9 cellular contexts compared by ENCODE assay signal in the genomic region with DNA sequence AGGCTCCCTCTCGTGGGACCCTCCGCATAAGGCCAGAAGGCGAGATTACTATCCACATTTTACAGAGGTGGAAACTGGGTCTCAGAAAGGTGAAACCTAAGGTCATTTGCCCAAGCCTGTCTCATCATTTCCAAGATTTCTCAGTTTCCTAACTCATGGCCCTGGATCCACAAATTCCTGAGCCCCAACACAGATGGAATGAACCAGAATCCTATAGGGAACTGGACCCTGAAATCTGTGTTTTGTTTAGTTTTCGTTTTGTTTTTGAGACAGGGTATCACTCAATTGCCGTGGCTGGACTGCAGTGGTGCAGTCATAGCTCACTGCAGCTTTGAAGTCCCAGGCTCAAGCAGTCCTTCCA. TPM values are rescaled to one million over a fixed set of nuclear protein-coding genes. Genes with fewer than 3 reads are reported as not detected.
DNase-seq lines count a peak whose midpoint lies in the region; ATAC-seq and TF ChIP-seq lines count a peak whose summit lies in the region.
"Had no signal": no experiment of that assay in that cellular context is flagged by ENCODE, and none has a peak within 500 bp of the region (broad histone marks: within the 10 kb centered on the region; RNA-seq: fewer than 3 reads in every experiment).

No MANE protein-coding gene starts in this region.

- TF ChIP-seq RAD21 in SK-N-SH (IDR thresholded peaks at IDR 0.05; ENCODE audit: low read length), result no peak

- no peaks in the 10 kb centered on the region for H3F3A ChIP-seq in SK-N-SH (replicated peaks; ENCODE audit: insufficient read depth)

- CTCF ChIA-PET in SK-N-SH (lab: Yijun Ruan, JAX) (interaction anchor here (1.7 to 3.5 kb wide), 3 partner anchors 50 to 66 kb away, joined by 4 to 14 read pairs (median 6); no protein-coding TSS in a partner anchor), activated B cell treated with CpG ODN at 0.5 μM for 24 hours (lab: Charles Lee) (no interaction called here)

- H2AFZ ChIP-seq in SK-N-SH (ENCODE audit: low read depth), result no peak overlapping the region
- no peak overlapping the region for H2AFZ ChIP-seq in hepatocyte

- POLR2A ChIA-PET in SK-N-SH (lab: Yijun Ruan, JAX), result no interaction called here
- POLR2A ChIA-PET in activated B cell treated with CpG ODN at 0.5 μM for 24 hours (lab: Charles Lee), result interaction anchor here (1.4 to 7.9 kb wide), 7 partner anchors 8 to 227 kb away, joined by 5 to 176 read pairs (median 7); a partner anchor contains a TSS

- H3K9me3 Mint-ChIP-seq in activated B cell treated with CpG ODN at 0.5 μM for 24 hours, result no peaks in the 10 kb centered on the region
- H3K9me3 Mint-ChIP-seq in stimulated activated memory B cell treated with anti-CD40 and anti-IgM and Interleukin-4, amounts not matched to agents 10 μg/mL and 1 μg/mL and 100 μg/mL, for 72 hours, result peaks cover 2% of the 10 kb centered on the region

- H4K20me1 ChIP-seq in SK-N-SH (ENCODE audit: insufficient read depth), result no peaks in the 10 kb centered on the region
- H4K20me1 ChIP-seq in hepatocyte (ENCODE audit: insufficient read depth, poor library complexity, severe bottlenecking), result no peaks in the 10 kb centered on the region

- no peak for TF ChIP-seq EP300 in SK-N-SH (IDR thresholded peaks at IDR 0.05; ENCODE audit: borderline replicate concordance in 1 of 2, low read depth in 1 of 2, low read length in 1 of 2)

- 66% methylated on average over 5 of the region's 5 CpGs for WGBS in SK-N-SH (ENCODE audit: low lambda C conversion rate)
- 82% methylated on average over 5 of the region's 5 CpGs for WGBS in hepatocyte (ENCODE audit: low lambda C conversion rate, missing lambda C conversion rate)

- no peaks in the 10 kb centered on the region for H3K9me2 ChIP-seq in SK-N-SH
- H3K9me2 ChIP-seq in hepatocyte (replicated peaks; ENCODE audit: insufficient read depth), result no peaks in the 10 kb centered on the region

- no peak for ATAC-seq in SK-N-SH treated with all-trans-retinoic acid at 6 μM for 48 hours
- no peak for ATAC-seq in activated B cell treated with CpG ODN at 0.5 μM for 24 hours (ENCODE audit: low read depth)
- no peak for ATAC-seq in stimulated activated memory B cell treated with anti-CD40 and anti-IgM and Interleukin-4, amounts not matched to agents 10 μg/mL and 1 μg/mL and 100 μg/mL, for 72 hours
- ATAC-seq in GM18870 (IDR thresholded peaks at IDR 0.05; ENCODE audit: unreplicated experiment), result no peak

- H3K4me3 Mint-ChIP-seq in activated B cell treated with CpG ODN at 0.5 μM for 24 hours, result peak overlapping the region; percentile 74
- peak overlapping the region; percentile 58 for H3K4me3 Mint-ChIP-seq in stimulated activated memory B cell treated with anti-CD40 and anti-IgM and Interleukin-4, amounts not matched to agents 10 μg/mL and 1 μg/mL and 100 μg/mL, for 72 hours

- H3K4me2 ChIP-seq in SK-N-SH, result peak overlapping the region; percentile 29; the same call in 1 of the 2 replicates
- peak overlapping the region; percentile 82 for H3K4me2 ChIP-seq in hepatocyte

- no peak overlapping the region for H3K9ac ChIP-seq in SK-N-SH

- H3K27ac ChIP-seq in SK-N-SH (ENCODE audit: low read depth in 2 of 2, low read length in 1 of 2), result no peak overlapping the region
- no peak overlapping the region for H3K27ac ChIP-seq in hepatocyte
- H3K27ac ChIP-seq in effector memory CD4-positive, alpha-beta T cell (ENCODE audit: insufficient read depth, low read length, poor library complexity, severe bottlenecking), result no peak overlapping the region
- H3K27ac ChIP-seq: 22Rv1 had no signal

- no peak for TF ChIP-seq CTCF in SK-N-SH (IDR thresholded peaks at IDR 0.05)
- TF ChIP-seq CTCF in activated B cell treated with CpG ODN at 0.5 μM for 24 hours (IDR thresholded peaks at IDR 0.05), result no peak
- TF ChIP-seq CTCF in hepatocyte (IDR thresholded peaks at IDR 0.05; ENCODE audit: poor library complexity), result no peak

- H3K27ac Mint-ChIP-seq in activated B cell treated with CpG ODN at 0.5 μM for 24 hours, result peak overlapping the region; percentile 65
- peak overlapping the region; percentile 90 for H3K27ac Mint-ChIP-seq in stimulated activated memory B cell treated with anti-CD40 and anti-IgM and Interleukin-4, amounts not matched to agents 10 μg/mL and 1 μg/mL and 100 μg/mL, for 72 hours

- H3K27me3 ChIP-seq in SK-N-SH (ENCODE audit: insufficient read depth) (no peaks in the 10 kb centered on the region; the same call in 1 of the 2 replicates), hepatocyte (peaks cover 11% of the 10 kb centered on the region)
- no peaks in the 10 kb centered on the region for H3K27me3 ChIP-seq in effector memory CD4-positive, alpha-beta T cell (replicated peaks; ENCODE audit: control insufficient read depth, insufficient read depth, low read length, poor library complexity, severe bottlenecking)

- peaks cover 11% of the 10 kb centered on the region for H3K36me3 Mint-ChIP-seq in activated B cell treated with CpG ODN at 0.5 μM for 24 hours (ENCODE audit: low read depth)
- H3K36me3 Mint-ChIP-seq in stimulated activated memory B cell treated with anti-CD40 and anti-IgM and Interleukin-4, amounts not matched to agents 10 μg/mL and 1 μg/mL and 100 μg/mL, for 72 hours, result peaks cover 17% of the 10 kb centered on the region

- H3K27me3 Mint-ChIP-seq in activated B cell treated with CpG ODN at 0.5 μM for 24 hours, result no peaks in the 10 kb centered on the region
- no peaks in the 10 kb centered on the region for H3K27me3 Mint-ChIP-seq in stimulated activated memory B cell treated with anti-CD40 and anti-IgM and Interleukin-4, amounts not matched to agents 10 μg/mL and 1 μg/mL and 100 μg/mL, for 72 hours

- intact Hi-C loops in activated B cell treated with CpG ODN at 0.5 μM for 24 hours (cut with micrococcal nuclease), result no loop called here

- no peak for DNase-seq in SK-N-SH
- DNase-seq in activated B cell treated with CpG ODN at 0.5 μM for 24 hours, result no peak
- no peak for DNase-seq in hepatocyte (ENCODE audit: low spot score)
- DNase-seq in activated CD4-positive, CD25-positive, alpha-beta regulatory T cell (lab: John Stamatoyannopoulos, UW), result no peak
- no peak for DNase-seq in effector memory CD4-positive, alpha-beta T cell

- peaks cover 46% of the 10 kb centered on the region for H3K4me1 Mint-ChIP-seq in activated B cell treated with CpG ODN at 0.5 μM for 24 hours
- H3K4me1 Mint-ChIP-seq in stimulated activated memory B cell treated with anti-CD40 and anti-IgM and Interleukin-4, amounts not matched to agents 10 μg/mL and 1 μg/mL and 100 μg/mL, for 72 hours, result peaks cover 48% of the 10 kb centered on the region

- peaks cover 0 to 5% of the 10 kb centered on the region in 2 experiments; a peak in 1 of 4 replicates for H3K4me1 ChIP-seq in SK-N-SH (ENCODE audit: control insufficient read depth in 1 of 2, insufficient read depth in 2 of 2, low read depth in 1 of 2, low read length in 1 of 2)
- H3K4me1 ChIP-seq in hepatocyte (ENCODE audit: insufficient read depth), result peaks cover 3% of the 10 kb centered on the region
- H3K4me1 ChIP-seq in effector memory CD4-positive, alpha-beta T cell (ENCODE audit: control insufficient read depth, insufficient read depth, low read length, poor library complexity, severe bottlenecking), result peaks cover 9% of the 10 kb centered on the region

- H3K36me3 ChIP-seq in SK-N-SH (replicated peaks in 1 of 2; ENCODE audit: control insufficient read depth in 1 of 2, insufficient read depth in 2 of 2, low read length in 1 of 2), result no peaks in the 10 kb centered on the region
- H3K36me3 ChIP-seq in hepatocyte (replicated peaks; ENCODE audit: insufficient read depth, low read depth), result no peaks in the 10 kb centered on the region
- no peaks in the 10 kb centered on the region for H3K36me3 ChIP-seq in effector memory CD4-positive, alpha-beta T cell (ENCODE audit: control insufficient read depth, insufficient read depth, low read length)

- peak overlapping the region in 1 of 2 experiments; percentile 45; a peak in 2 of 4 replicates for H3K4me3 ChIP-seq in SK-N-SH (ENCODE audit: low read depth in 2 of 2, low read length in 1 of 2)
- H3K4me3 ChIP-seq in hepatocyte, result no peak overlapping the region
- no peak overlapping the region for H3K4me3 ChIP-seq in effector memory CD4-positive, alpha-beta T cell (ENCODE audit: insufficient read depth, low read depth, low read length, poor library complexity, severe bottlenecking)

- H3K9me3 ChIP-seq in SK-N-SH (no peaks in the 10 kb centered on the region), hepatocyte (ENCODE audit: low read depth) (no peaks in the 10 kb centered on the region)
- H3K9me3 ChIP-seq in effector memory CD4-positive, alpha-beta T cell (ENCODE audit: control insufficient read depth, low read length), result no peaks in the 10 kb centered on the region

- H3K79me2 ChIP-seq in SK-N-SH (ENCODE audit: insufficient read depth) (no peaks in the 10 kb centered on the region), hepatocyte (no peaks in the 10 kb centered on the region)

TF ChIP-seq in SK-N-SH, 30 proteins besides CTCF, POLR2A, EP300 and RAD21:
- no peak for TF ChIP-seq POLR2AphosphoS5 (IDR thresholded peaks at IDR 0.05; ENCODE audit: low read depth, low read length)
TF ChIP-seq in SK-N-SH: peak in this region for 0.

RNA-seq across cellular contexts. Expression of a gene that starts 0.6 kb away (rescaled TPM):
- polyA plus RNA-seq in SK-N-SH (2012; rRNA removed) (1.6 and 2.2 TPM in 2 replicates), hepatocyte (1.9 and 3.3 TPM in 2 replicates)
- 1.6 and 1.9 TPM in 2 replicates for polyA plus RNA-seq in SK-N-SH (2012; cell fraction: cytosol; rRNA removed)
- polyA plus RNA-seq in SK-N-SH (2012; cell fraction: nucleus; rRNA removed), result 2.8 and 3.1 TPM in 2 replicates
- total RNA-seq in activated B cell treated with CpG ODN at 0.5 μM for 24 hours (34.8 and 35.4 TPM in 2 replicates), hepatocyte (1.2 and 1.3 TPM in 2 replicates)

RNA-seq across cellular contexts. Expression of a gene that starts 18.1 kb away (rescaled TPM):
- polyA plus RNA-seq in SK-N-SH (2012; rRNA removed) (9.0 and 9.7 TPM in 2 replicates), hepatocyte (2.0 and 2.4 TPM in 2 replicates)
- 6.3 and 8.1 TPM in 2 replicates for polyA plus RNA-seq in SK-N-SH (2012; cell fraction: cytosol; rRNA removed)
- polyA plus RNA-seq in SK-N-SH (2012; cell fraction: nucleus; rRNA removed), result 7.4 and 9.0 TPM in 2 replicates
- total RNA-seq in activated B cell treated with CpG ODN at 0.5 μM for 24 hours (6.4 and 7.7 TPM in 2 replicates), hepatocyte (1.4 and 1.5 TPM in 2 replicates)

RNA-seq across cellular contexts. Expression of a gene that starts 36.8 kb away (rescaled TPM):
- 42.2 and 45.2 TPM in 2 replicates for polyA plus RNA-seq in SK-N-SH (2012; rRNA removed)
- polyA plus RNA-seq in SK-N-SH (2012; cell fraction: cytosol; rRNA removed), result 29.0 and 33.7 TPM in 2 replicates
- 28.9 and 39.2 TPM in 2 replicates for polyA plus RNA-seq in SK-N-SH (2012; cell fraction: nucleus; rRNA removed)
- 33.8 and 34.3 TPM in 2 replicates for total RNA-seq in activated B cell treated with CpG ODN at 0.5 μM for 24 hours
- 31.4 and 36.1 TPM in 2 replicates for total RNA-seq in hepatocyte
- polyA plus RNA-seq in hepatocyte, result 37.4 and 44.3 TPM in 2 replicates

Comparison
In these comparisons a context has a peak if more than half of its experiments do, and no peak if none do; other contexts are left out.
1. RNA of a gene that starts 0.6 kb away (total RNA-seq): 34.8 to 35.4 TPM in activated B cell treated with CpG ODN at 0.5 μM for 24 hours; 1.2 to 1.3 TPM in hepatocyte; every median in the first group is over 10 times any median in the second.